Comparison of ENCODE assay signal across 1 cellular context in genomic region chr21:35477622-35478021, GRCh38.
TF ChIP-seq lines count a peak whose summit lies in the region.

No MANE protein-coding gene starts in this region.

TF ChIP-seq in IMR-90, 13 proteins besides CTCF, POLR2A, EP300 and RAD21 (continued from another document):
- no peak for TF ChIP-seq RCOR1 (IDR thresholded peaks at IDR 0.05; ENCODE audit: insufficient replicate concordance, low read length)
- TF ChIP-seq MAFK (IDR thresholded peaks at IDR 0.05; ENCODE audit: low read depth, low read length): no peak
- TF ChIP-seq RFX5 (IDR thresholded peaks at IDR 0.05; ENCODE audit: low read depth, low read length): no peak
- no peak for TF ChIP-seq MXI1 (IDR thresholded peaks at IDR 0.05; ENCODE audit: borderline replicate concordance, low read depth, low read length)
- TF ChIP-seq BHLHE40 (IDR thresholded peaks at IDR 0.05; ENCODE audit: low read depth, low read length): no peak
- TF ChIP-seq MAZ (IDR thresholded peaks at IDR 0.05; ENCODE audit: borderline replicate concordance, low read depth, low read length): no peak
- TF ChIP-seq NFE2L2 (IDR thresholded peaks at IDR 0.05; ENCODE audit: low read depth, low read length): no peak
- TF ChIP-seq CHD1 (IDR thresholded peaks at IDR 0.05; ENCODE audit: low read depth, low read length): no peak
